Comparison of ENCODE assay signal across 9 cellular contexts in the genomic region with DNA sequence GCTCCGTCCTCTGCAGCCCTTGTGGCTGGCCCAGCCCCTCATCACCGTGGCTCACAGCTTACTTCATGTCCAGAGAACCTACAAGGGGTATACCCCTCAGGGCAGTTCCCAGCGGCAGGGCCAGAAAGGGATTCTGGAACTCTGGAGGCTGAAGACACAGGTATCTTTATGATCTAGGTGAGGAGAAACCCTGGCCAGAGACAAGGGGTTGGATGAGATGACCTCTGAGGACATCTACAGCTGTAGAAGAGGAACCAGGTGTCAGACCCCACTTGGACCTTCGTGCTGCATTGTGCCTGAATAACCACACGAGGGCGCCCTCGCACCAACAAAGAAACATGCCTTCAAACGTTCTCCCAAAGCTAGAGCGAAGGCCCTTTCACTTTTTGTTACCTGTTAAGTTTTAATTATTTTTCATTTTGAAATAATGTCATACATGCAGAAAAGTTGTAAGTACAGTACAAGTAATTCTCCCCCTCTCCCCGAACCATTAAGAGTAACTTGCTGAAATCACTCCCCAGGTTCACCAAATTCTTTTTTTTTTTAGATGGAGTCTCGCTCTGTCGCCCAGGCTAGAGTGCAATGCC.
DNase-seq lines count a peak whose midpoint lies in the region; ATAC-seq and TF ChIP-seq lines count a peak whose summit lies in the region.
"Had no signal": no experiment of that assay in that cellular context is flagged by ENCODE, and none has a peak within 500 bp of the region (broad histone marks: within the 10 kb centered on the region; RNA-seq: fewer than 3 reads in every experiment).

No MANE protein-coding gene starts in this region.

- H3K27ac Mint-ChIP-seq in activated naive CD8-positive, alpha-beta T cell treated with anti-CD3 and anti-CD28 coated beads, Interleukin-2, amount 10 ng/mL, durations not matched to agents 7 days and 5 days = no peak overlapping the region

- DNase-seq in G401 (ENCODE audit: low spot score) (peak; percentile 71), MG63 (peak; percentile 48), SW 1271 (lab: John Stamatoyannopoulos, UW) (peak; percentile 59 to 84), heart right ventricle (peak; percentile 60 to 63), retinal pigment epithelial cell (ENCODE audit: low read depth) (no peak)
- peak; percentile 76 for DNase-seq in activated naive CD8-positive, alpha-beta T cell treated with anti-CD3 and anti-CD28 coated beads, Interleukin-2, amount 10 ng/mL, durations not matched to agents 7 days and 5 days

- POLR2A ChIA-PET in activated naive CD8-positive, alpha-beta T cell treated with anti-CD3 and anti-CD28 coated beads, Interleukin-2, amount 10 ng/mL, durations not matched to agents 7 days and 5 days (lab: Charles Lee) = no interaction called here

- TF ChIP-seq CTCF in heart right ventricle (IDR thresholded peaks at IDR 0.05) (peak; percentile 84 to 98 (median 92)), retinal pigment epithelial cell (conservative IDR thresholded peaks at IDR 0.05; ENCODE audit: low read depth, low read length) (peak; percentile 83)

- peak overlapping the region; percentile 36 for H3K4me3 Mint-ChIP-seq in activated naive CD8-positive, alpha-beta T cell treated with anti-CD3 and anti-CD28 coated beads, Interleukin-2, amount 10 ng/mL, durations not matched to agents 7 days and 5 days

- H3K36me3 Mint-ChIP-seq in activated naive CD8-positive, alpha-beta T cell treated with anti-CD3 and anti-CD28 coated beads, Interleukin-2, amount 10 ng/mL, durations not matched to agents 7 days and 5 days = no peaks in the 10 kb centered on the region

- peak; percentile 75 for ATAC-seq in activated naive CD8-positive, alpha-beta T cell treated with anti-CD3 and anti-CD28 coated beads, Interleukin-2, amount 10 ng/mL, durations not matched to agents 7 days and 5 days (ENCODE audit: low read depth)
- ATAC-seq in heart right ventricle (peak; percentile 45 to 79 (median 68)), GM21367 (IDR thresholded peaks at IDR 0.05; ENCODE audit: unreplicated experiment) (no peak), GM18861 (IDR thresholded peaks at IDR 0.05; ENCODE audit: unreplicated experiment) (no peak)

- intact Hi-C loops in heart right ventricle (cut with DNase I) = loop anchor here (1.0 to 10.0 kb wide), 16 partner anchors 118 to 891 kb away; partner anchors contain the start of gene SMAD3 (in 2 of the 10)

- H3K9me3 ChIP-seq in MG63 (no peaks in the 10 kb centered on the region), heart right ventricle (peaks cover 0 to 7% (median 0%) of the 10 kb centered on the region in 11 donors)

- H3K4me1 ChIP-seq in heart right ventricle = peaks cover 0 to 9% (median 0%) of the 10 kb centered on the region in 9 donors

- H3K27ac ChIP-seq in heart right ventricle = no peak overlapping the region
- H3K27ac ChIP-seq: epithelial cell of prostate had no signal

- H3K36me3 ChIP-seq in MG63 (no peaks in the 10 kb centered on the region), heart right ventricle (no peaks in the 10 kb centered on the region)

- no peaks in the 10 kb centered on the region for H3K27me3 ChIP-seq in MG63
- H3K27me3 ChIP-seq in heart right ventricle = no peaks in the 10 kb centered on the region

- in situ Hi-C loops in G401 (cut with HindIII; ENCODE audit: low sequenced_read_pairs) = no loop called here

- 30 to 32% methylated on average over 12 of the region's 12 CpGs for WGBS in heart right ventricle, 2 donors

- H3K4me3 ChIP-seq in MG63 (no peak overlapping the region), heart right ventricle (peak overlapping the region in 1 of 10 donors; percentile 6), retinal pigment epithelial cell (ENCODE audit: low read length) (no peak overlapping the region)

- H3K4me1 Mint-ChIP-seq in activated naive CD8-positive, alpha-beta T cell treated with anti-CD3 and anti-CD28 coated beads, Interleukin-2, amount 10 ng/mL, durations not matched to agents 7 days and 5 days = peaks cover 2% of the 10 kb centered on the region

- no peaks in the 10 kb centered on the region for H3K9me3 Mint-ChIP-seq in activated naive CD8-positive, alpha-beta T cell treated with anti-CD3 and anti-CD28 coated beads, Interleukin-2, amount 10 ng/mL, durations not matched to agents 7 days and 5 days

- peaks cover 5% of the 10 kb centered on the region for H3K27me3 Mint-ChIP-seq in activated naive CD8-positive, alpha-beta T cell treated with anti-CD3 and anti-CD28 coated beads, Interleukin-2, amount 10 ng/mL, durations not matched to agents 7 days and 5 days

Comparison
In these comparisons a context has a peak if more than half of its experiments do, and no peak if none do; other contexts are left out.
1. ATAC-seq: peak in activated naive CD8-positive, alpha-beta T cell treated with anti-CD3 and anti-CD28 coated beads, Interleukin-2, amount 10 ng/mL, durations not matched to agents 7 days and 5 days (single experiment) and heart right ventricle (8 of 8); none in GM21367 (single experiment) and GM18861 (single experiment).